In genomic region chr18:59624384-59624760, GRCh38 we compare ENCODE assay signal across 1 cellular context.
TF ChIP-seq lines count a peak whose summit lies in the region.

No MANE protein-coding gene starts in this region.

TF ChIP-seq in SK-N-SH treated with all-trans-retinoic acid at 6 μM for 48 hours, 23 proteins besides CTCF, POLR2A, EP300 and RAD21 (continued from another document):
- TF ChIP-seq, protein P1, sequence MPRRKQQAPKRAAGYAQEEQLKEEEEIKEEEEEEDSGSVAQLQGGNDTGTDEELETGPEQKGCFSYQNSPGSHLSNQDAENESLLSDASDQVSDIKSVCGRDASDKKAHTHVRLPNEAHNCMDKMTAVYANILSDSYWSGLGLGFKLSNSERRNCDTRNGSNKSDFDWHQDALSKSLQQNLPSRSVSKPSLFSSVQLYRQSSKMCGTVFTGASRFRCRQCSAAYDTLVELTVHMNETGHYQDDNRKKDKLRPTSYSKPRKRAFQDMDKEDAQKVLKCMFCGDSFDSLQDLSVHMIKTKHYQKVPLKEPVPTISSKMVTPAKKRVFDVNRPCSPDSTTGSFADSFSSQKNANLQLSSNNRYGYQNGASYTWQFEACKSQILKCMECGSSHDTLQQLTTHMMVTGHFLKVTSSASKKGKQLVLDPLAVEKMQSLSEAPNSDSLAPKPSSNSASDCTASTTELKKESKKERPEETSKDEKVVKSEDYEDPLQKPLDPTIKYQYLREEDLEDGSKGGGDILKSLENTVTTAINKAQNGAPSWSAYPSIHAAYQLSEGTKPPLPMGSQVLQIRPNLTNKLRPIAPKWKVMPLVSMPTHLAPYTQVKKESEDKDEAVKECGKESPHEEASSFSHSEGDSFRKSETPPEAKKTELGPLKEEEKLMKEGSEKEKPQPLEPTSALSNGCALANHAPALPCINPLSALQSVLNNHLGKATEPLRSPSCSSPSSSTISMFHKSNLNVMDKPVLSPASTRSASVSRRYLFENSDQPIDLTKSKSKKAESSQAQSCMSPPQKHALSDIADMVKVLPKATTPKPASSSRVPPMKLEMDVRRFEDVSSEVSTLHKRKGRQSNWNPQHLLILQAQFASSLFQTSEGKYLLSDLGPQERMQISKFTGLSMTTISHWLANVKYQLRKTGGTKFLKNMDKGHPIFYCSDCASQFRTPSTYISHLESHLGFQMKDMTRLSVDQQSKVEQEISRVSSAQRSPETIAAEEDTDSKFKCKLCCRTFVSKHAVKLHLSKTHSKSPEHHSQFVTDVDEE (CRISPR knock-in tag; IDR thresholded peaks at IDR 0.05), result no peak
- no peak for TF ChIP-seq OSR1 (CRISPR knock-in tag; IDR thresholded peaks at IDR 0.05)
- TF ChIP-seq ZNF70 (CRISPR knock-in tag; IDR thresholded peaks at IDR 0.05), result no peak
- no peak for TF ChIP-seq RARB (CRISPR knock-in tag; IDR thresholded peaks at IDR 0.05)
- no peak for TF ChIP-seq TOX (CRISPR knock-in tag; IDR thresholded peaks at IDR 0.05; ENCODE audit: borderline replicate concordance)
